In the genomic region with DNA sequence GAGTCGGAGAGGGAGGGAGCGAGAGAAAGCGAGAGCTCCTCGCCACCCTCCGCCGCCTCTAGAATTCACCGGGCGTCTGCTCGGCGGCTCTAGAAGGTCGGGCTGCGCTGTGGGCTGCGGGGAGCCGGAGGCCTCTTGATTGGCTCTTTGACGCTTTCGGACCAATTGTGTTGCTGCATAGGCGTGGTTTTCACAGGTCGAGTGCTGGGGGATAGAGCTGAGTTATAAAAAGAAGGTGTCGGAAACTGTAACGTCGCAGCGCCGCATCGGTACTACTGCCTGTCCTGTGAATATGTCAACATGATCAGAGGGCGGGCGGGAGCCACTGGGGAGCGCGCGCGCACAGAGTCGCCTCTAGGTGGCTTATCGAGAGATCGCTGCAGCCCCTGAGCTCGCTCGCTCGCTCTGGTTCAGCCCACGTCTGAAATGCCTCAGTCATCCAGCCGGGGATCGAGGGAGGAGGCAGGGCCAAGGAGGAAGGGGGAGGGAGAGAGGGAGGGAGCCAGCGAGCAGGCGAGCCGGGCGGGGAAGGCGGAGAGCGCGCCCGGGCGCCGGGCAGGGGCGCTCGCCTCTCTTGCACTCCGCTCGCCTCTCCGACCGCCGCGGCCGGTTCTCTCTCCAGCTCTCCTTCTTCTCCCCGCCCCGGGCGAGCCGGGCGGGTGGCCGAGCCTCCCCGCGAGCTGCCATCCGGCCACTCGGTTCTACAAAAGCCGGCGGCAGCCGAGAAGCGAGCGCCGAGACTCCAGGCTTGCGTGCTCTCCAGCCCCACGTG, we compare ENCODE assay signal across 8 cellular contexts. TPM values are rescaled to one million over a fixed set of nuclear protein-coding genes. Genes with fewer than 3 reads are reported as not detected.
DNase-seq lines count a peak whose midpoint lies in the region; ATAC-seq and TF ChIP-seq lines count a peak whose summit lies in the region.

A gene (minus strand): TSS at position 78 of the 772 bp plus-strand sequence. CDS start 975 bp downstream, outside the sequence.

- no peaks in the 10 kb centered on the region for H3K9me2 ChIP-seq in GM23338 (ENCODE audit: insufficient read depth)

- H3K36me3 ChIP-seq in GM23338 (ENCODE audit: insufficient read depth) (no peaks in the 10 kb centered on the region), mesodermal cell (ENCODE audit: control insufficient read depth, insufficient read depth, low read length) (peaks cover 30% of the 10 kb centered on the region)

- H3K4me1 ChIP-seq in GM23338 (ENCODE audit: insufficient read depth), result peaks cover 78% of the 10 kb centered on the region
- peaks cover 35% of the 10 kb centered on the region for H3K4me1 ChIP-seq in mesodermal cell (ENCODE audit: control insufficient read depth, insufficient read depth, low read length, poor library complexity, severe bottlenecking)

- H3K79me2 ChIP-seq in GM23338 (replicated peaks; ENCODE audit: insufficient read depth), result no peaks in the 10 kb centered on the region

- H3K9me3 Mint-ChIP-seq in GM23338, result peaks cover 8% of the 10 kb centered on the region; the same call in 2 of the 3 replicates

- H3K27me3 ChIP-seq in GM23338 (ENCODE audit: insufficient read depth), result peaks cover 94% of the 10 kb centered on the region

- H2AFZ ChIP-seq in GM23338, result peak within 1 kb of the TSS; percentile 97

- 0 to 1% methylated on average over 35 to 55 of the region's 76 CpGs for WGBS in mesodermal cell (ENCODE audit: insufficient coverage in 2 of 2), 2 experiments

- H3K4me2 ChIP-seq in GM23338, result peak within 1 kb of the TSS; percentile 80

- H3K4me1 Mint-ChIP-seq in GM23338, result peaks cover 82% of the 10 kb centered on the region

- peak within 1 kb of the TSS; percentile 69 for H3K4me3 ChIP-seq in GM23338
- H3K4me3 ChIP-seq in epithelial cell of proximal tubule (ENCODE audit: low read depth, low read length), result peak within 1 kb of the TSS; percentile 58
- H3K4me3 ChIP-seq in mesodermal cell (ENCODE audit: extremely low read depth, insufficient read depth, low read length, poor library complexity, severe bottlenecking), result peak within 1 kb of the TSS; percentile 98

- DNase-seq in A172 (ENCODE audit: low spot score) (peak; percentile 94), GM23338 (ENCODE audit: low spot score) (peak; percentile 96), NCI-H510A (lab: John Stamatoyannopoulos, UW) (peak; percentile 98), activated T-cell treated with anti-CD3 and anti-CD28 coated beads for 24 hours (ENCODE audit: low read depth) (peak; percentile 29), epithelial cell of proximal tubule (ENCODE audit: low read depth) (peak; percentile 86)
- peak; percentile 20 for DNase-seq in stimulated activated CD8-positive, alpha-beta memory T cell treated with anti-CD3 and anti-CD28 coated beads, Interleukin-4, amount 100 ng/mL, for 24 hours (ENCODE audit: low read depth)

- H3K27me3 Mint-ChIP-seq in GM23338 (ENCODE audit: insufficient read depth, low read depth, poor library complexity), result peaks cover 98% of the 10 kb centered on the region

- TF ChIP-seq CTCF in GM23338 (conservative IDR thresholded peaks at IDR 0.05; ENCODE audit: low read depth in 2 of 2) (peak in 1 of 2 experiments; percentile 36; a peak in 2 of 4 replicates), epithelial cell of proximal tubule (conservative IDR thresholded peaks at IDR 0.05; ENCODE audit: low read depth, low read length) (peak; percentile 53)

- peak within 1 kb of the TSS; percentile 79 for H3K4me3 Mint-ChIP-seq in GM23338

- no peak within 1 kb of the TSS for H3K27ac ChIP-seq in GM23338 (ENCODE audit: low read depth)
- H3K27ac ChIP-seq in mesodermal cell (ENCODE audit: low read depth, low read length, severe bottlenecking), result peak within 1 kb of the TSS; percentile 94

- H3K27ac Mint-ChIP-seq in GM23338, result no peak within 1 kb of the TSS

- peak; percentile 59 for ATAC-seq in GM23338
- no peak for ATAC-seq in HG02970 (IDR thresholded peaks at IDR 0.05; ENCODE audit: low FRiP score, unreplicated experiment)

- peaks cover 64% of the 10 kb centered on the region for H3F3A ChIP-seq in GM23338 (replicated peaks; ENCODE audit: low read depth)

- peaks cover 32% of the 10 kb centered on the region for H4K20me1 ChIP-seq in GM23338 (replicated peaks; ENCODE audit: insufficient read depth)

- no peaks in the 10 kb centered on the region for H3K9me3 ChIP-seq in mesodermal cell (ENCODE audit: control insufficient read depth, low read length)

- no peaks in the 10 kb centered on the region for H3K36me3 Mint-ChIP-seq in GM23338 (ENCODE audit: low read depth)

TF ChIP-seq in GM23338, 12 proteins besides CTCF, POLR2A, EP300 and RAD21:
- TF ChIP-seq EZH2phosphoT487 (IDR thresholded peaks at IDR 0.05; ENCODE audit: unreplicated experiment) (no peak), ZNF114 (CRISPR knock-in tag; IDR thresholded peaks at IDR 0.05) (no peak), CREB1 (CRISPR knock-in tag; IDR thresholded peaks at IDR 0.05; ENCODE audit: low read depth) (0 out of 2 replicates have a peak, but pooled peaks have one; percentile 24)

RNA-seq across cellular contexts. Expression of the gene that starts here (rescaled TPM):
- total RNA-seq in A172 (2014; rRNA removed; shearing (Covaris generic)), result 3.3 TPM in 2 replicates
- 0.24 and 0.35 TPM in 2 replicates for total RNA-seq in GM23338 (2014; rRNA removed; shearing (Covaris generic))
- 0.18 and 0.33 TPM in 2 replicates for polyA plus RNA-seq in GM23338 (2016; fragmentation: Nextera tagmentation; extraction: Ambion mirVana)
- total RNA-seq in epithelial cell of proximal tubule, result 2.0 and 4.2 TPM in 2 replicates
- 73.1 TPM for polyA plus RNA-seq in mesodermal cell (2013, experiment 1 of 2)
- 94.7 TPM for polyA plus RNA-seq in mesodermal cell (2013, experiment 2 of 2)

Comparison
In these comparisons a context has a peak if more than half of its experiments do, and no peak if none do; other contexts are left out.
1. Peak in DNase-seq, ATAC-seq, H3K4me3 ChIP-seq and H3K4me2 ChIP-seq in GM23338; RNA of the gene not detected or under 1 TPM.
2. DNase-seq: peak in every context shown above with its lines; median percentile 98 in NCI-H510A; 96 in GM23338; 94 in A172; 86 in epithelial cell of proximal tubule; 29 in activated T-cell treated with anti-CD3 and anti-CD28 coated beads for 24 hours; 20 in stimulated activated CD8-positive, alpha-beta memory T cell treated with anti-CD3 and anti-CD28 coated beads, Interleukin-4, amount 100 ng/mL, for 24 hours.